ENCODE assay signal across 8 cellular contexts in genomic region chr11:73350908-73351636, GRCh38. TPM values are rescaled to one million over a fixed set of nuclear protein-coding genes. Genes with fewer than 3 reads are reported as not detected.
DNase-seq lines count a peak whose midpoint lies in the region; ATAC-seq and TF ChIP-seq lines count a peak whose summit lies in the region.

No MANE protein-coding gene starts in this region.

- intact Hi-C loops in activated CD4-positive, alpha-beta T cell treated with anti-CD3 and anti-CD28 coated beads for 36 hours (cut with DNase I, micrococcal nuclease), result loop anchor here (1.0 kb wide), 3 partner anchors 25 to 310 kb away; partner anchors contain the start of gene RELT (in 1 of the 2)

- no peaks in the 10 kb centered on the region for H3K36me3 Mint-ChIP-seq in activated CD4-positive, alpha-beta T cell treated with anti-CD3 and anti-CD28 coated beads for 36 hours (ENCODE audit: low read depth)

- ATAC-seq in activated CD4-positive, alpha-beta T cell treated with anti-CD3 and anti-CD28 coated beads for 36 hours, result peak; percentile 85
- ATAC-seq in lung (ENCODE audit: insufficient read depth, low FRiP score), result peak; percentile 76

- no peaks in the 10 kb centered on the region for H3K27me3 ChIP-seq in lung (ENCODE audit: control insufficient read depth, insufficient read depth)

- peaks cover 2% of the 10 kb centered on the region for H3K4me1 Mint-ChIP-seq in activated CD4-positive, alpha-beta T cell treated with anti-CD3 and anti-CD28 coated beads for 36 hours

- H3K4me3 ChIP-seq in AG09309 (ENCODE audit: control insufficient read depth, low read depth, low read length) (no peak overlapping the region), coronary artery (no peak overlapping the region), lung (no peak overlapping the region)

- peak overlapping the region; percentile 7 to 12 for H3K27ac ChIP-seq in coronary artery
- no peak overlapping the region for H3K27ac ChIP-seq in lung (ENCODE audit: low read depth in 1 of 2, low read length in 1 of 2)

- H3K27me3 Mint-ChIP-seq in activated CD4-positive, alpha-beta T cell treated with anti-CD3 and anti-CD28 coated beads for 36 hours, result no peaks in the 10 kb centered on the region

- no peaks in the 10 kb centered on the region for H3K9me3 Mint-ChIP-seq in activated CD4-positive, alpha-beta T cell treated with anti-CD3 and anti-CD28 coated beads for 36 hours (ENCODE audit: low read depth)

- H3K9me3 ChIP-seq in lung (ENCODE audit: control insufficient read depth in 2 of 2, insufficient read depth in 1 of 2, low read length in 1 of 2), result no peaks in the 10 kb centered on the region

- peaks cover 0 to 20% of the 10 kb centered on the region in 2 donors for H3K36me3 ChIP-seq in lung (ENCODE audit: control insufficient read depth in 2 of 2, insufficient read depth in 2 of 2, low read length in 2 of 2)

- 25 to 31% methylated on average over 16 of the region's 16 CpGs for WGBS in lung, 2 donors

- DNase-seq in AG09309 (ENCODE audit: low read depth), result peak; percentile 40
- DNase-seq in H4 (ENCODE audit: low spot score), result peak; percentile 58
- peak; percentile 69 for DNase-seq in NCI-H345 treated with DMSO at 0.1 percent for 48 hours (lab: John Stamatoyannopoulos, UW; ENCODE audit: unreplicated experiment)
- peak; percentile 75 for DNase-seq in activated CD4-positive, alpha-beta T cell treated with anti-CD3 and anti-CD28 coated beads for 36 hours
- no peak for DNase-seq in coronary artery (ENCODE audit: low spot score)
- DNase-seq in lung (ENCODE audit: low spot score), result peak; percentile 60
- DNase-seq in stimulated activated CD8-positive, alpha-beta memory T cell treated with anti-CD3 and anti-CD28 coated beads, Interleukin-12 subunit alpha, Interleukin-12 subunit beta, amount 100 ng/mL, for 4 hours (ENCODE audit: low read depth), result peak; percentile 30
- DNase-seq in ecto neural progenitor cell (ENCODE audit: low spot score), result no peak

- CTCF ChIA-PET in activated CD4-positive, alpha-beta T cell treated with anti-CD3 and anti-CD28 coated beads for 36 hours (lab: Charles Lee), result interaction anchor here (0.5 to 6.5 kb wide), 53 partner anchors 9 to 1226 kb away, joined by 3 to 75 read pairs (median 5); partner anchors contain the start of genes ARHGEF17, FAM168A, PLEKHB1 and RELT

- H3K4me3 Mint-ChIP-seq in activated CD4-positive, alpha-beta T cell treated with anti-CD3 and anti-CD28 coated beads for 36 hours, result no peak overlapping the region

- H3K27ac Mint-ChIP-seq in activated CD4-positive, alpha-beta T cell treated with anti-CD3 and anti-CD28 coated beads for 36 hours, result no peak overlapping the region

- no peaks in the 10 kb centered on the region for H3K4me1 ChIP-seq in lung (ENCODE audit: control insufficient read depth in 2 of 2, insufficient read depth in 2 of 2, low read length in 2 of 2)

- peak; percentile 99 for TF ChIP-seq CTCF in AG09309 (IDR thresholded peaks at IDR 0.05; ENCODE audit: control insufficient read depth, insufficient read depth, low read depth, low read length, missing control alignments)
- peak; percentile 87 for TF ChIP-seq CTCF in coronary artery (IDR thresholded peaks at IDR 0.05)
- TF ChIP-seq CTCF in lung (IDR thresholded peaks at IDR 0.05; ENCODE audit: control extremely low read depth, extremely low read depth), result peak; percentile 92

- POLR2A ChIA-PET in activated CD4-positive, alpha-beta T cell treated with anti-CD3 and anti-CD28 coated beads for 36 hours (lab: Charles Lee), result interaction anchor here (0.6 kb wide), 1 partner anchor 399 kb away, joined by 3 read pairs; no protein-coding TSS in a partner anchor

RNA-seq across cellular contexts. Expression of gene RELT, which starts 25.1 kb away (rescaled TPM):
- total RNA-seq in H4 (2014; rRNA removed; shearing (Covaris generic)), result 2.1 and 2.2 TPM in 2 replicates
- total RNA-seq in activated CD4-positive, alpha-beta T cell treated with anti-CD3 and anti-CD28 coated beads for 36 hours, result 10 to 100 TPM; 18.5 to 21.3 TPM
- total RNA-seq in lung, result 10 to 100 TPM in 1 of 2 donors, 1 to 10 TPM in 1; 6.0 to 25.4 TPM
- polyA plus RNA-seq in lung, result 10 to 100 TPM in 1 of 2 donors, 1 to 10 TPM in 1; 7.1 to 25.0 TPM

RNA-seq across cellular contexts. Expression of gene ARHGEF17, which starts 43.0 kb away (rescaled TPM):
- 3.3 and 3.9 TPM in 2 replicates for total RNA-seq in H4 (2014; rRNA removed; shearing (Covaris generic))
- total RNA-seq in activated CD4-positive, alpha-beta T cell treated with anti-CD3 and anti-CD28 coated beads for 36 hours, result under 1 TPM in 1 of 2 experiments, not detected in 1; 0.05 TPM
- total RNA-seq in lung, result 10 to 100 TPM; 67.6 to 74.6 TPM
- polyA plus RNA-seq in lung, result 10 to 100 TPM; 27.9 to 39.4 TPM

Comparison
In these comparisons a context has a peak if more than half of its experiments do, and no peak if none do; other contexts are left out.
1. DNase-seq: peak in AG09309 (single experiment), H4 (single experiment), NCI-H345 treated with DMSO at 0.1 percent for 48 hours (single experiment), activated CD4-positive, alpha-beta T cell treated with anti-CD3 and anti-CD28 coated beads for 36 hours (single experiment), lung (single experiment) and stimulated activated CD8-positive, alpha-beta memory T cell treated with anti-CD3 and anti-CD28 coated beads, Interleukin-12 subunit alpha, Interleukin-12 subunit beta, amount 100 ng/mL, for 4 hours (single experiment); none in coronary artery (single experiment) and ecto neural progenitor cell (single experiment).
2. H3K27ac ChIP-seq: peak in coronary artery (2 of 2); none in lung (0 of 2).
3. RNA of gene ARHGEF17, which starts 43.0 kb away (total RNA-seq): 67.6 to 74.6 TPM in lung; 3.3 to 3.9 TPM in H4 and 0.05 TPM in activated CD4-positive, alpha-beta T cell treated with anti-CD3 and anti-CD28 coated beads for 36 hours; every median in the first group is over 10 times any median in the second.
4. Peak in every context shown above with its lines, with median percentiles within 50 percentile points of each other: CTCF ChIP-seq.